In the genomic region with DNA sequence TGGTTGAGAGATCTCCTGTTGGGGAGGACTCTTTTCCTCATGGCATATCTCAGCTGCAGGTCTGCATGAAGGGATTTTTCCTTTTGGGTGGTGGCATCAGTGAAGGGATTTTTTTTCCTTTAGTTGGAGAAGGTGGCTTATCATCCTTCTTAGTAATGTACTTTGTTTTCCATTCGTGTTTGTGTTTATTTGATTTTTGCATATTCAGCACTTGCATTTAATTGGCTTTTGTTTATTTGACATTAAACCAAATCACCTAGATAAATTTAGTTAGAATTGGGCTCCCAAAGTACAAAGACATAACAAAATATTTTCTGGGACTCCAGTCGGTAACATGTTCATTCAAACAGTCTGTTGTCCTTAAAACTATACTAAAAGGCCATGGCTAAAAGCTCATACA, we compare ENCODE assay signal across 22 cellular contexts.
"Had no signal": no experiment of that assay in that cellular context is flagged by ENCODE, and none has a peak within 500 bp of the region (broad histone marks: within the 10 kb centered on the region; RNA-seq: fewer than 3 reads in every experiment).

No MANE protein-coding gene starts in this region.

- H3K4me3 Mint-ChIP-seq: effector memory CD8-positive, alpha-beta T cell; naive thymus-derived CD4-positive, alpha-beta T cell; nephron; stimulated activated effector memory CD8-positive, alpha-beta T cell treated with anti-CD3 and anti-CD28 coated beads, Interleukin-12 subunit alpha, Interleukin-12 subunit beta, amount 100 ng/mL, for 72 hours had no signal

- H3K4me1 ChIP-seq: left lung, prostate gland, right atrium auricular region, sigmoid colon, stomach, thyroid gland, vagina had no signal

- H3K4me1 Mint-ChIP-seq: naive thymus-derived CD4-positive, alpha-beta T cell; nephron; stimulated activated effector memory CD8-positive, alpha-beta T cell treated with anti-CD3 and anti-CD28 coated beads, Interleukin-12 subunit alpha, Interleukin-12 subunit beta, amount 100 ng/mL, for 72 hours had no signal

- FAIRE-seq: frontal cortex, kidney had no signal

- ATAC-seq: effector memory CD8-positive, alpha-beta T cell; left lung; naive thymus-derived CD4-positive, alpha-beta T cell; stimulated activated effector memory CD8-positive, alpha-beta T cell treated with anti-CD3 and anti-CD28 coated beads, Interleukin-12 subunit alpha, Interleukin-12 subunit beta, amount 100 ng/mL, for 72 hours had no signal

- H3K36me3 ChIP-seq: left lung, prostate gland, right atrium auricular region, sigmoid colon, stomach, thyroid gland, vagina had no signal

- H3K36me3 Mint-ChIP-seq: naive thymus-derived CD4-positive, alpha-beta T cell; stimulated activated effector memory CD8-positive, alpha-beta T cell treated with anti-CD3 and anti-CD28 coated beads, Interleukin-12 subunit alpha, Interleukin-12 subunit beta, amount 100 ng/mL, for 72 hours had no signal

- H3K9me3 Mint-ChIP-seq: effector memory CD8-positive, alpha-beta T cell; nephron; stimulated activated effector memory CD8-positive, alpha-beta T cell treated with anti-CD3 and anti-CD28 coated beads, Interleukin-12 subunit alpha, Interleukin-12 subunit beta, amount 100 ng/mL, for 72 hours had no signal

- H3K27me3 ChIP-seq: left lung, right atrium auricular region, sigmoid colon, stomach, thyroid gland, vagina had no signal

- H3K9me3 ChIP-seq: left lung, prostate gland, right atrium auricular region, sigmoid colon, stomach, thyroid gland, vagina had no signal

- H3K27ac ChIP-seq: left lung, prostate gland, right atrium auricular region, sigmoid colon, stomach, thyroid gland, vagina had no signal

- H3K4me3 ChIP-seq: left lung, prostate gland, right atrium auricular region, sigmoid colon, stomach, thyroid gland, vagina had no signal

- H3K27ac Mint-ChIP-seq: effector memory CD8-positive, alpha-beta T cell; naive thymus-derived CD4-positive, alpha-beta T cell; nephron; stimulated activated effector memory CD8-positive, alpha-beta T cell treated with anti-CD3 and anti-CD28 coated beads, Interleukin-12 subunit alpha, Interleukin-12 subunit beta, amount 100 ng/mL, for 72 hours had no signal

- DNase-seq: cortex of kidney; effector memory CD8-positive, alpha-beta T cell; head of caudate nucleus; kidney; left lung; mesenchymal stem cell; midbrain; naive thymus-derived CD4-positive, alpha-beta T cell; nucleus accumbens; sigmoid colon; stimulated activated CD4-positive, alpha-beta T cell treated with anti-CD3 and anti-CD28 coated beads, Interleukin-2, amount 100 ng/mL, for 24 hours; stimulated activated CD4-positive, alpha-beta T cell treated with anti-CD3 and anti-CD28 coated beads, Interleukin-4, amount 100 ng/mL, for 24 hours; stimulated activated naive CD4-positive, alpha-beta T cell treated with Interleukin-2 at 50 U/mL for 16 hours; stomach; thyroid gland; trophoblast cell had no signal
